Comparison of ENCODE assay signal across 25 cellular contexts in the genomic region with DNA sequence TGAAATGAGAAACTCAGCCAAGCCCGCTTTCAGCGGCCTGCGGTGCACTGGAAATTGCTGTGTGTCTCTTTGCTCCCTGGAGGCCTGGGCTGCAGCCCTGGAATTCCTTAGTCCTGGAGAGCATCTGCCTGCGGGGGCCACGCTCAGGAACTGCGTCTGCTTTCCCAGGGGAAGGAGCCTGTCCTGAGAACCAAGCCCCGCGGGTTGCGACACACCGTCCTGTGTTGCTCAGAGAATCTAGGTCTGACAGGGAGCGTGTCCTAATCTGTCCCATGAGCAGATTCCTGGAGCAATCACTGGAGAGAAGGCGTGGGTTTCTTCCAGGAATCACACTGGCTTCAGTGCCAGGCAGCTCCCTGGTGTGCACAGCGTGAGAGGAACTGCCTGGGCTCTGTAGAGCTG.
DNase-seq lines count a peak whose midpoint lies in the region; ATAC-seq, FAIRE-seq and TF ChIP-seq lines count a peak whose summit lies in the region.
"Had no signal": no experiment of that assay in that cellular context is flagged by ENCODE, and none has a peak within 500 bp of the region (broad histone marks: within the 10 kb centered on the region; RNA-seq: fewer than 3 reads in every experiment).

No MANE protein-coding gene starts in this region.

- FAIRE-seq in frontal cortex (lab: Jason Lieb, UNC): no peak
- FAIRE-seq: astrocyte had no signal

- no peak overlapping the region for H2AFZ ChIP-seq in GM23338
- H2AFZ ChIP-seq in neural progenitor cell (replicated peaks): peak overlapping the region; percentile 66

- H3K27ac Mint-ChIP-seq in GM23338: peak overlapping the region; percentile 75; the same call in 1 of the 2 replicates
- peak overlapping the region; percentile 57 for H3K27ac Mint-ChIP-seq in neural progenitor cell
- no peak overlapping the region for H3K27ac Mint-ChIP-seq in T-cell
- H3K27ac Mint-ChIP-seq: activated naive CD4-positive, alpha-beta T cell treated with anti-CD3 and anti-CD28 coated beads for 36 hours; activated T-cell treated with anti-CD3 and anti-CD28 coated beads, Interleukin-2, amount 50 U/mL, for 24 hours; natural killer cell treated with Interleukin-12 subunit alpha and Interleukin-12 subunit beta and Interleukin-15 and Interleukin-18, amount 100 ng/mL, for 72 hours; T-helper 17 cell had no signal

- H3K36me3 Mint-ChIP-seq in GM23338 (ENCODE audit: low read depth): no peaks in the 10 kb centered on the region
- no peaks in the 10 kb centered on the region for H3K36me3 Mint-ChIP-seq in neural progenitor cell
- no peaks in the 10 kb centered on the region for H3K36me3 Mint-ChIP-seq in T-cell
- H3K36me3 Mint-ChIP-seq: natural killer cell treated with Interleukin-12 subunit alpha and Interleukin-12 subunit beta and Interleukin-15 and Interleukin-18, amount 100 ng/mL, for 72 hours had no signal

- no peaks in the 10 kb centered on the region for H3K4me1 ChIP-seq in GM23338 (ENCODE audit: insufficient read depth)
- peaks cover 10% of the 10 kb centered on the region for H3K4me1 ChIP-seq in neural progenitor cell

- peak; percentile 92 for ATAC-seq in GM23338
- ATAC-seq in left cardiac atrium: peak; percentile 71 to 92
- ATAC-seq in GM21381 (IDR thresholded peaks at IDR 0.05; ENCODE audit: unreplicated experiment): no peak
- no peak for ATAC-seq in T-cell (replicated peaks in 1 of 4)
- ATAC-seq: HCT116; natural killer cell treated with Interleukin-12 subunit alpha and Interleukin-12 subunit beta and Interleukin-15 and Interleukin-18, amount 100 ng/mL, for 72 hours; T-helper 17 cell had no signal

- H3K27ac ChIP-seq in GM23338 (ENCODE audit: low read depth): no peak overlapping the region
- no peak overlapping the region for H3K27ac ChIP-seq in neural progenitor cell
- H3K27ac ChIP-seq: C4-2B, HL-60, WERI-Rb-1 had no signal

- H3K79me2 ChIP-seq in GM23338 (replicated peaks; ENCODE audit: insufficient read depth): no peaks in the 10 kb centered on the region
- no peaks in the 10 kb centered on the region for H3K79me2 ChIP-seq in neural progenitor cell (ENCODE audit: low read depth)

- peaks cover 25% of the 10 kb centered on the region for H3K4me1 Mint-ChIP-seq in GM23338
- peaks cover 14% of the 10 kb centered on the region for H3K4me1 Mint-ChIP-seq in neural progenitor cell
- H3K4me1 Mint-ChIP-seq in T-cell: no peaks in the 10 kb centered on the region
- H3K4me1 Mint-ChIP-seq: T-helper 17 cell had no signal

- no peak overlapping the region for H3K9ac ChIP-seq in neural progenitor cell

- no peaks in the 10 kb centered on the region for H3K36me3 ChIP-seq in GM23338 (ENCODE audit: insufficient read depth)
- no peaks in the 10 kb centered on the region for H3K36me3 ChIP-seq in neural progenitor cell
- H3K36me3 ChIP-seq: WERI-Rb-1 had no signal

- H3K9me3 Mint-ChIP-seq in GM23338 (no peaks in the 10 kb centered on the region; the same call in 2 of the 3 replicates), neural progenitor cell (no peaks in the 10 kb centered on the region), T-cell (peaks cover 2 to 3% (median 3%) of the 10 kb centered on the region in 3 donors)
- H3K9me3 Mint-ChIP-seq: activated naive CD4-positive, alpha-beta T cell treated with anti-CD3 and anti-CD28 coated beads for 36 hours; natural killer cell treated with Interleukin-12 subunit alpha and Interleukin-12 subunit beta and Interleukin-15 and Interleukin-18, amount 100 ng/mL, for 72 hours had no signal

- H4K20me1 ChIP-seq in GM23338 (replicated peaks; ENCODE audit: insufficient read depth) (no peaks in the 10 kb centered on the region), neural progenitor cell (ENCODE audit: low read depth) (no peaks in the 10 kb centered on the region)

- peaks cover 20% of the 10 kb centered on the region for H3K27me3 Mint-ChIP-seq in GM23338 (ENCODE audit: insufficient read depth, low read depth, poor library complexity)
- peaks cover 9% of the 10 kb centered on the region for H3K27me3 Mint-ChIP-seq in neural progenitor cell (ENCODE audit: insufficient read depth, low read depth)
- peaks cover 6 to 9% of the 10 kb centered on the region in 2 donors for H3K27me3 Mint-ChIP-seq in T-cell

- intact Hi-C loops in left cardiac atrium (cut with DNase I): no loop called here

- DNase-seq in GM23338 (ENCODE audit: low spot score) (no peak), SK-N-DZ (ENCODE audit: low spot score) (peak; percentile 65), left cardiac atrium (peak; percentile 79), neural progenitor cell (ENCODE audit: low spot score) (peak; percentile 47), amniotic stem cell (lab: John Stamatoyannopoulos, UW) (no peak), frontal cortex (ENCODE audit: low spot score in 2 of 2) (no peak), T-cell (no peak)
- DNase-seq: ACHN; activated CD4-positive, alpha-beta T cell treated with anti-CD3 and anti-CD28 coated beads, Interleukin-2, amount 50 U/mL, for 48 hours; activated naive CD4-positive, alpha-beta T cell treated with anti-CD3 and anti-CD28 coated beads for 36 hours; activated T-cell treated with anti-CD3 and anti-CD28 coated beads, Interleukin-2, amount 50 U/mL, for 24 hours; GDM1; hippocampal formation; KG1; NCI-H2029; SHP77 treated with DMSO at 0.1 percent for 48 hours; stimulated activated CD8-positive, alpha-beta memory T cell treated with anti-CD3 and anti-CD28 coated beads, Interleukin-4, amount 100 ng/mL, for 48 hours; T-helper 17 cell; WERI-Rb-1 had no signal

- CTCF ChIA-PET in T-cell (lab: Charles Lee): no interaction called here

- no peaks in the 10 kb centered on the region for H3K9me3 ChIP-seq in neural progenitor cell (ENCODE audit: low read depth)

- H3F3A ChIP-seq in GM23338 (replicated peaks; ENCODE audit: low read depth): no peaks in the 10 kb centered on the region
- H3F3A ChIP-seq in neural progenitor cell (ENCODE audit: low read depth): no peaks in the 10 kb centered on the region

- H3K27me3 ChIP-seq in GM23338 (ENCODE audit: insufficient read depth) (no peaks in the 10 kb centered on the region), neural progenitor cell (no peaks in the 10 kb centered on the region)

- H3K4me3 Mint-ChIP-seq in GM23338 (no peak overlapping the region), neural progenitor cell (no peak overlapping the region), T-cell (no peak overlapping the region)
- H3K4me3 Mint-ChIP-seq: activated naive CD4-positive, alpha-beta T cell treated with anti-CD3 and anti-CD28 coated beads for 36 hours; activated T-cell treated with anti-CD3 and anti-CD28 coated beads, Interleukin-2, amount 50 U/mL, for 24 hours; natural killer cell treated with Interleukin-12 subunit alpha and Interleukin-12 subunit beta and Interleukin-15 and Interleukin-18, amount 100 ng/mL, for 72 hours; T-helper 17 cell had no signal

- no peaks in the 10 kb centered on the region for H3K9me2 ChIP-seq in GM23338 (ENCODE audit: insufficient read depth)

- H3K4me2 ChIP-seq in GM23338: no peak overlapping the region
- H3K4me2 ChIP-seq in neural progenitor cell: peak overlapping the region; percentile 45

- no peak overlapping the region for H3K4me3 ChIP-seq in GM23338
- H3K4me3 ChIP-seq in neural progenitor cell: no peak overlapping the region

- no peak for TF ChIP-seq CTCF in GM23338 (conservative IDR thresholded peaks at IDR 0.05; ENCODE audit: low read depth in 2 of 2)
- no peak for TF ChIP-seq CTCF in neural progenitor cell (IDR thresholded peaks at IDR 0.05)

- POLR2A ChIA-PET in T-cell (lab: Charles Lee): no interaction called here

TF ChIP-seq in GM23338, 12 proteins besides CTCF, POLR2A, EP300 and RAD21 (continues in another document):
- TF ChIP-seq ZNF114 (CRISPR knock-in tag; IDR thresholded peaks at IDR 0.05) (no peak), ZNF331 (CRISPR knock-in tag; IDR thresholded peaks at IDR 0.05; ENCODE audit: low read depth) (no peak)

Comparison
In these comparisons a context has a peak if more than half of its experiments do, and no peak if none do; other contexts are left out.
1. ATAC-seq: peak in GM23338 (single experiment) and left cardiac atrium (2 of 2); none in GM21381 (single experiment) and T-cell (0 of 4).
2. DNase-seq: peak in SK-N-DZ (single experiment), left cardiac atrium (single experiment) and neural progenitor cell (single experiment); none in GM23338 (single experiment), amniotic stem cell (single experiment), frontal cortex (0 of 2) and T-cell (0 of 34).
3. H3K27ac Mint-ChIP-seq: peak in GM23338 (single experiment) and neural progenitor cell (single experiment); none in T-cell (0 of 2).